Comparison of ENCODE assay signal across 7 cellular contexts in genomic region chr11:62388999-62389398, GRCh38. TPM values are rescaled to one million over a fixed set of nuclear protein-coding genes. Genes with fewer than 3 reads are reported as not detected.
"Had no signal": no experiment of that assay in that cellular context is flagged by ENCODE, and none has a peak within 500 bp of the region (broad histone marks: within the 10 kb centered on the region; RNA-seq: fewer than 3 reads in every experiment).

No MANE protein-coding gene starts in this region.

- H2AFZ ChIP-seq: GM23338 had no signal

- H3K4me2 ChIP-seq: GM23338 had no signal

- ATAC-seq: GM23338 had no signal

- H3K27me3 Mint-ChIP-seq: IgD-negative memory B cell had no signal

- DNase-seq: H9, HCEC 1CT, KBM-7 had no signal

- H3K4me1 Mint-ChIP-seq: GM23338, H9 had no signal

- H3K4me3 Mint-ChIP-seq: GM23338, H9, IgD-negative memory B cell had no signal

- H3K9me3 Mint-ChIP-seq: GM23338, H9, IgD-negative memory B cell had no signal

- H3K27ac Mint-ChIP-seq: GM23338, H9, IgD-negative memory B cell had no signal

- H3K36me3 Mint-ChIP-seq: IgD-negative memory B cell had no signal

- H3K4me3 ChIP-seq: GM23338 had no signal

RNA-seq across cellular contexts. Expression of gene SCGB1A1, which starts 29.8 kb away (rescaled TPM):
- total RNA-seq: GM23338, H1, H9, HT-29 had no signal
- polyA plus RNA-seq: GM23338, H1, IgD-negative memory B cell had no signal
